ENCODE assay signal across 13 cellular contexts in the genomic region with DNA sequence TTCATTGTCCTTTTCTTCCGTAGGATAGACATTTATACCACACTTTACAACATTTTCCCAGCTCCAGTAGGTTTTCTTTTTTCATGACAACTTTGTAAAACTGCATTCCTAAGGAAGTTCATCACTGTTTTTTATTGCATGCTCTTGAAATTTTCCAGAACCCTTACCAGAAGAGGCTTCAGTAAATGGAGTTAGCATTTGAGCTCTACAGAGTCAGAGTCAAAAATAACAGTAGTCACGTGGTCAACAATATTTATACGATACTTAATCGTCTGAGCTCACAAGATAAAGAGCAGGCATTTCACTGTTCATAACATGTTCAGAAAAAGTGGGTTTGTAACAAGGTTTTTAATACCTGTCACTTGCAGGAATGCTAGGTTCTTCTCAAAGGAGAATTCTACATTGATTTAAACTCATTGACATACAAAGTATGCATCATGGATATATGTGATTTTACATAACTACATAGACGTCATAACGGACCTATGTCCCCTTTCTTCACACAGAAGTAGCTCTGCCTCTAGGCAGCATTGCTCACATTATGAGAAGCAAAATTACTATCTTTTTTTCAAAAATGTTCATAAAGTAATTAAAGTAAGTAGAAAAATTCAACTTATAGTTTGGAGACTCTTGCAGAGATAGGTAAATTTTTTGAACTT.
DNase-seq lines count a peak whose midpoint lies in the region; ATAC-seq and TF ChIP-seq lines count a peak whose summit lies in the region.
"Had no signal": no experiment of that assay in that cellular context is flagged by ENCODE, and none has a peak within 500 bp of the region (broad histone marks: within the 10 kb centered on the region; RNA-seq: fewer than 3 reads in every experiment).

No MANE protein-coding gene starts in this region.

- in situ Hi-C loops in astrocyte of the spinal cord (cut with HindIII; ENCODE audit: low sequenced_read_pairs) = no loop called here

- no peaks in the 10 kb centered on the region for H3K27me3 ChIP-seq in right cardiac atrium (ENCODE audit: control insufficient read depth, insufficient read depth)
- H3K27me3 ChIP-seq in skeletal muscle satellite cell (ENCODE audit: control insufficient read depth, insufficient read depth, low read length) = no peaks in the 10 kb centered on the region
- H3K27me3 ChIP-seq: ovary had no signal

- H3K36me3 ChIP-seq in skeletal muscle satellite cell (ENCODE audit: insufficient read depth, low read length) = no peaks in the 10 kb centered on the region
- H3K36me3 ChIP-seq: ovary had no signal

- H3K9ac ChIP-seq in skeletal muscle satellite cell (ENCODE audit: low read depth, low read length) = peak overlapping the region; percentile 77

- H3K4me2 ChIP-seq in skeletal muscle satellite cell (ENCODE audit: low read length) = peak overlapping the region; percentile 72

- TF ChIP-seq CTCF in astrocyte of the spinal cord (IDR thresholded peaks at IDR 0.05; ENCODE audit: low read depth, low read length) = no peak

- peak; percentile 38 to 67 for ATAC-seq in right cardiac atrium
- ATAC-seq in GM21723 (IDR thresholded peaks at IDR 0.05; ENCODE audit: unreplicated experiment) = no peak
- ATAC-seq: activated T-cell treated with anti-CD3 and anti-CD28 coated beads, Interleukin-2, amount 50 U/mL, for 72 hours; T-cell had no signal

- H3K4me1 ChIP-seq in right cardiac atrium (ENCODE audit: control insufficient read depth, insufficient read depth, low read length) (no peaks in the 10 kb centered on the region), skeletal muscle satellite cell (ENCODE audit: control insufficient read depth, insufficient read depth, low read length) (peaks cover 59% of the 10 kb centered on the region)

- 31% methylated on average over 6 of the region's 6 CpGs for WGBS in right cardiac atrium

- intact Hi-C loops in right cardiac atrium (cut with DNase I) = loop anchor here in 2 of 4 donors (5.0 to 10.0 kb wide), 3 partner anchors 118 to 188 kb away; a partner anchor contains a TSS

- no peak overlapping the region for H3K27ac ChIP-seq in right cardiac atrium (ENCODE audit: low read length)

- DNase-seq in GM04503 (ENCODE audit: low read depth) (peak; percentile 79), astrocyte of the spinal cord (ENCODE audit: low read depth, low spot score) (peak; percentile 89), right cardiac atrium (no peak), 8988T (no peak), NCI-H774 (lab: John Stamatoyannopoulos, UW) (no peak), cerebellum (ENCODE audit: low spot score) (no peak)
- DNase-seq: activated T-cell treated with anti-CD3 and anti-CD28 coated beads, Interleukin-2, amount 50 U/mL, for 72 hours; DMS 273 treated with DMSO at 0.1 percent for 48 hours; MV-4-11; T-cell had no signal

- H3K9me3 ChIP-seq in right cardiac atrium (ENCODE audit: control insufficient read depth, low read length) (no peaks in the 10 kb centered on the region), skeletal muscle satellite cell (replicated peaks; ENCODE audit: low read length) (no peaks in the 10 kb centered on the region)
- H3K9me3 ChIP-seq: ovary had no signal

- no peak overlapping the region for H3K4me3 ChIP-seq in astrocyte of the spinal cord (ENCODE audit: low read depth, low read length)
- H3K4me3 ChIP-seq in right cardiac atrium (ENCODE audit: low read length) = no peak overlapping the region
- peak overlapping the region; percentile 48 for H3K4me3 ChIP-seq in skeletal muscle satellite cell (ENCODE audit: low read length)
- H3K4me3 ChIP-seq: ovary had no signal

Comparison
In these comparisons a context has a peak if more than half of its experiments do, and no peak if none do; other contexts are left out.
1. DNase-seq: peak in GM04503 (single experiment) and astrocyte of the spinal cord (single experiment); none in right cardiac atrium (0 of 3), 8988T (single experiment), NCI-H774 (single experiment) and cerebellum (single experiment).